18 cellular contexts compared by ENCODE assay signal in the genomic region with DNA sequence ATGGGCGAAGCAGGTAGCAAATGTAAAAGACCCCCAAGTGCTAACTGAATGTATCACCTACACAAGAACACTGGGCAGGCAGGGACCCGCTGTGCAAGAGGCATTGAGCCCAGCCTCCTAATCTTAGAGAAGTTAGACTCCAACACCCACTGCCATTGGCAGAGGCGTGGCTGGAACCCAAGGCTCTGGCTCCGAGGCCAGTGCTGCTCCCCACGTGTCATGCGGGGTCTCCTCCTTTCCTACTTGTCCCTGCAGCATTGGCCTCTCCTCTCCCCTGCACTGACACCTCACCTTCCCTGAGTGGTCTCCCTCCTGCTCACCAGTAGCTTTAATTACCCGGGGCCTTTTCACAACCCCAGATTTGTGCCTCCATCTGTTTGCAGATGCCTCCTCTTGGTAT.
DNase-seq lines count a peak whose midpoint lies in the region; TF ChIP-seq lines count a peak whose summit lies in the region.
"Had no signal": no experiment of that assay in that cellular context is flagged by ENCODE, and none has a peak within 500 bp of the region (broad histone marks: within the 10 kb centered on the region; RNA-seq: fewer than 3 reads in every experiment).

No MANE protein-coding gene starts in this region.

- intact Hi-C loops in sigmoid colon (cut with DNase I): no loop called here

- H3K4me3 Mint-ChIP-seq in HFFc6: no peak overlapping the region
- H3K4me3 Mint-ChIP-seq: CD4-positive, CD25-positive, alpha-beta regulatory T cell had no signal

- H3K27ac Mint-ChIP-seq in HFFc6: no peak overlapping the region
- H3K27ac Mint-ChIP-seq: CD4-positive, CD25-positive, alpha-beta regulatory T cell had no signal

- H3K9me3 ChIP-seq in BLaER1 treated with 17β-estradiol and CSF1 and Interleukin-3, amounts not matched to agents 10 nM and 100 nM (replicated peaks in 1 of 11): no peaks in the 10 kb centered on the region
- H3K9me3 ChIP-seq in KOPT-K1 (ENCODE audit: insufficient read depth, low read length, poor library complexity, severe bottlenecking) (no peaks in the 10 kb centered on the region), sigmoid colon (no peaks in the 10 kb centered on the region)
- H3K9me3 ChIP-seq: Caco-2, HAP-1 had no signal

- H3K36me3 ChIP-seq in BLaER1 treated with 17β-estradiol and CSF1 and Interleukin-3, amounts not matched to agents 10 nM and 100 nM: peaks cover 7 to 59% (median 17%) of the 10 kb centered on the region in 11 experiments; a peak in 21 of 22 replicates
- peaks cover 23% of the 10 kb centered on the region for H3K36me3 ChIP-seq in KOPT-K1 (ENCODE audit: insufficient read depth, low read length)
- peaks cover 0 to 5% (median 0%) of the 10 kb centered on the region in 4 donors for H3K36me3 ChIP-seq in sigmoid colon
- H3K36me3 ChIP-seq in mesendoderm (ENCODE audit: control insufficient read depth, insufficient read depth, low read length): no peaks in the 10 kb centered on the region
- H3K36me3 ChIP-seq: HAP-1 had no signal

- H2BK5ac ChIP-seq in mesendoderm (ENCODE audit: low read length): no peak overlapping the region

- H3K9me3 Mint-ChIP-seq in HFFc6: no peaks in the 10 kb centered on the region
- H3K9me3 Mint-ChIP-seq: CD4-positive, CD25-positive, alpha-beta regulatory T cell had no signal

- no peaks in the 10 kb centered on the region for H3K79me2 ChIP-seq in mesendoderm (ENCODE audit: control insufficient read depth, insufficient read depth, low read length)

- peaks cover 50 to 92% (median 85%) of the 10 kb centered on the region in 10 experiments for H3K4me1 ChIP-seq in BLaER1 treated with 17β-estradiol and CSF1 and Interleukin-3, amounts not matched to agents 10 nM and 100 nM
- H3K4me1 ChIP-seq in sigmoid colon (peaks cover 0 to 25% (median 19%) of the 10 kb centered on the region in 4 donors), mesendoderm (ENCODE audit: control insufficient read depth, low read depth, low read length) (peaks cover 7% of the 10 kb centered on the region)

- no peak overlapping the region for H4K8ac ChIP-seq in mesendoderm (ENCODE audit: low read depth, low read length)

- H3K4ac ChIP-seq in mesendoderm (ENCODE audit: low read depth, low read length): no peak overlapping the region

- no peak overlapping the region for H3K56ac ChIP-seq in mesendoderm (ENCODE audit: low read length)

- H3K4me1 Mint-ChIP-seq in HFFc6 (ENCODE audit: low read depth): peaks cover 32% of the 10 kb centered on the region

- no peak for TF ChIP-seq CTCF in sigmoid colon (IDR thresholded peaks at IDR 0.05)
- TF ChIP-seq CTCF in HFFc6 (IDR thresholded peaks at IDR 0.05): no peak

- no peak overlapping the region for H3K27ac ChIP-seq in BLaER1 treated with 17β-estradiol and CSF1 and Interleukin-3, amounts not matched to agents 10 nM and 100 nM
- H3K27ac ChIP-seq in KOPT-K1 (ENCODE audit: low read depth, low read length, poor library complexity, severe bottlenecking) (peak overlapping the region; percentile 77), sigmoid colon (no peak overlapping the region), mesendoderm (ENCODE audit: low read depth, low read length) (no peak overlapping the region)
- H3K27ac ChIP-seq: PC-9 had no signal

- DNase-seq in ecto neural progenitor cell (ENCODE audit: low spot score) (peak; percentile 27), sigmoid colon (peak; percentile 40), mesendoderm (no peak), HFFc6 (no peak)
- no peak for DNase-seq in activated CD4-positive, alpha-beta T cell treated with anti-CD3 and anti-CD28 coated beads, Interleukin-2, amount 50 U/mL, for 1 hour
- DNase-seq: ACHN; AML-193; Caco-2; CD4-positive, CD25-positive, alpha-beta regulatory T cell; KBM-7; NCI-H1417 treated with DMSO at 0.1 percent for 48 hours; NCI-H2029; NCI-H2171; NCI-H748 treated with DMSO at 0.1 percent for 48 hours; PC-9 had no signal

- H3K79me1 ChIP-seq in mesendoderm (ENCODE audit: low read length): peaks cover 4% of the 10 kb centered on the region

- no peak overlapping the region for H3K9ac ChIP-seq in BLaER1 treated with 17β-estradiol and CSF1 and Interleukin-3, amounts not matched to agents 10 nM and 100 nM
- H3K9ac ChIP-seq in mesendoderm (ENCODE audit: low read length): no peak overlapping the region

- no peak for TF ChIP-seq EP300 in sigmoid colon (IDR thresholded peaks at IDR 0.05)

- H3K4me3 ChIP-seq in BLaER1 treated with 17β-estradiol and CSF1 and Interleukin-3, amounts not matched to agents 10 nM and 100 nM: no peak overlapping the region
- H3K4me3 ChIP-seq in sigmoid colon (no peak overlapping the region), mesendoderm (ENCODE audit: low read length) (no peak overlapping the region)
- H3K4me3 ChIP-seq: HAP-1, PC-9 had no signal

- no peaks in the 10 kb centered on the region for H3K27me3 ChIP-seq in BLaER1 treated with 17β-estradiol and CSF1 and Interleukin-3, amounts not matched to agents 10 nM and 100 nM
- no peaks in the 10 kb centered on the region for H3K27me3 ChIP-seq in sigmoid colon
- H3K27me3 ChIP-seq in mesendoderm (ENCODE audit: insufficient read depth, low read length, poor library complexity): no peaks in the 10 kb centered on the region

- no peak overlapping the region for H3K18ac ChIP-seq in mesendoderm (ENCODE audit: low read length)

- no peak overlapping the region for H2BK15ac ChIP-seq in mesendoderm (replicated peaks; ENCODE audit: low read depth)

- WGBS in sigmoid colon, 2 donors: 96 to 97% methylated on average over 7 of the region's 7 CpGs
- no CpG with 5 or more reads among the region's 7 CpGs for WGBS in mesendoderm (ENCODE audit: extremely low coverage, insufficient coverage, low lambda C conversion rate)

- H4K20me1 ChIP-seq in BLaER1 treated with 17β-estradiol and CSF1 and Interleukin-3, amounts not matched to agents 10 nM and 100 nM: peaks cover 0 to 98% (median 42%) of the 10 kb centered on the region in 11 experiments; a peak in 15 of 22 replicates

- H3K4me2 ChIP-seq in BLaER1 treated with 17β-estradiol and CSF1 and Interleukin-3, amounts not matched to agents 10 nM and 100 nM: peak overlapping the region; percentile 63 to 86 (median 78); a peak in 19 of 22 replicates
- no peak overlapping the region for H3K4me2 ChIP-seq in mesendoderm (ENCODE audit: low read length)
- H3K4me2 ChIP-seq: PC-9 had no signal

- H2BK120ac ChIP-seq in mesendoderm (ENCODE audit: low read depth, low read length): no peak overlapping the region

- H2AK5ac ChIP-seq in mesendoderm (ENCODE audit: low read length): no peak overlapping the region

- TF ChIP-seq POLR2A in sigmoid colon (IDR thresholded peaks at IDR 0.05): no peak

- H3K36me3 Mint-ChIP-seq in HFFc6 (ENCODE audit: low read depth): peaks cover under 1% of the 10 kb centered on the region; the same call in 1 of the 2 replicates

- H3K27me3 Mint-ChIP-seq in HFFc6 (ENCODE audit: insufficient read depth): no peaks in the 10 kb centered on the region; the same call in 1 of the 2 replicates
- H3K27me3 Mint-ChIP-seq: CD4-positive, CD25-positive, alpha-beta regulatory T cell had no signal

- H4K5ac ChIP-seq in mesendoderm (ENCODE audit: low read length): no peak overlapping the region

- H3K23ac ChIP-seq in mesendoderm (ENCODE audit: low read length): no peak overlapping the region

Comparison
In these comparisons a context has a peak if more than half of its experiments do, and no peak if none do; other contexts are left out.
1. DNase-seq: peak in ecto neural progenitor cell (single experiment) and sigmoid colon (single experiment); none in mesendoderm (single experiment), activated CD4-positive, alpha-beta T cell treated with anti-CD3 and anti-CD28 coated beads, Interleukin-2, amount 50 U/mL, for 1 hour (single experiment) and HFFc6 (single experiment).